ENCODE assay signal across 1 cellular context in the genomic region with DNA sequence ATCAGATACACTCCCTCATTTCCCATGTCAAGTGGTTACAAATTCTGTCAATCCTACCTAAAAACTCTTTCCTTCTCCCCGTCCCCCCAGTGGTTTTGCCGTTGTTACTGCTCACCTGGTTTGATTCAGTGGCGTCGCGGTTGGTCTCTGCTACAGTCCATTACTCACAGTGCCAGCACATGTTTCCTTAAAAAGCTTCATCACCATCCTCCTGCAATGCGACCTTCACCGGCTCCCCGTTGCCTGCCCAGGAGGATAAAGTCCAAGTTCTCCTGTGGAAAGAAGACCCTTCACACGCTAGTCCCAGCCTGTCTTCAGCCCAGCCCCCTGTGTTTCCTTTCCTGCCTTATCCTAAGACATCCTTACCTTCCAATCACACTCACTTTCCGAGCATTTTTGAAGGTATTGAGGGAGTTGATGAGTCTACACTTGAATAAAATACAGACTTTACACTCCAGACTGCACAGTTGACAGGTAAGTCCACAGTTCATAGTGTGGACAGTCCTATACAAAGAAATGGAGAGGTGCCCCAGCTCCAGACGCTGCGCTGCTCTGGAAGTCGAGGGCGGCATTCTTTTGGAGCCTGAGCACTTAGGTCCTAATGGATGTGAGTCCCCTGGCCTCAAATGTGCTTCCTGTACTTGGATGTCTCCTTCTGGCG.
TF ChIP-seq lines count a peak whose summit lies in the region.

No MANE protein-coding gene starts in this region.

TF ChIP-seq in HCT116, 20 proteins besides CTCF, POLR2A, EP300 and RAD21 (continued from another document):
- TF ChIP-seq REST (IDR thresholded peaks at IDR 0.05; ENCODE audit: low read depth): no peak
- no peak for TF ChIP-seq EGR1 (IDR thresholded peaks at IDR 0.05; ENCODE audit: low read depth)
- TF ChIP-seq SIN3A (IDR thresholded peaks at IDR 0.05; ENCODE audit: low read depth): no peak
- TF ChIP-seq ZNF274 (IDR thresholded peaks at IDR 0.05; ENCODE audit: low read depth, low read length): no peak
- no peak for TF ChIP-seq FOSL1 (IDR thresholded peaks at IDR 0.05; ENCODE audit: low read depth)
- TF ChIP-seq CEBPB (IDR thresholded peaks at IDR 0.05; ENCODE audit: low read depth): no peak
- no peak for TF ChIP-seq EZH2phosphoT487 (IDR thresholded peaks at IDR 0.05; ENCODE audit: borderline replicate concordance)
- no peak for TF ChIP-seq EZH2 (IDR thresholded peaks at IDR 0.05)
- no peak for TF ChIP-seq ELF1 (IDR thresholded peaks at IDR 0.05; ENCODE audit: borderline replicate concordance, low read depth)
- no peak for TF ChIP-seq SRF (IDR thresholded peaks at IDR 0.05; ENCODE audit: low read depth)
- TF ChIP-seq, protein P1, sequence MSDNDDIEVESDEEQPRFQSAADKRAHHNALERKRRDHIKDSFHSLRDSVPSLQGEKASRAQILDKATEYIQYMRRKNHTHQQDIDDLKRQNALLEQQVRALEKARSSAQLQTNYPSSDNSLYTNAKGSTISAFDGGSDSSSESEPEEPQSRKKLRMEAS (IDR thresholded peaks at IDR 0.05): no peak
- no peak for TF ChIP-seq TCF7L2 (IDR thresholded peaks at IDR 0.05; ENCODE audit: borderline replicate concordance, extremely low read depth, insufficient read depth, insufficient read length)
TF ChIP-seq in HCT116: peak in this region for 0.
